In the genomic region with DNA sequence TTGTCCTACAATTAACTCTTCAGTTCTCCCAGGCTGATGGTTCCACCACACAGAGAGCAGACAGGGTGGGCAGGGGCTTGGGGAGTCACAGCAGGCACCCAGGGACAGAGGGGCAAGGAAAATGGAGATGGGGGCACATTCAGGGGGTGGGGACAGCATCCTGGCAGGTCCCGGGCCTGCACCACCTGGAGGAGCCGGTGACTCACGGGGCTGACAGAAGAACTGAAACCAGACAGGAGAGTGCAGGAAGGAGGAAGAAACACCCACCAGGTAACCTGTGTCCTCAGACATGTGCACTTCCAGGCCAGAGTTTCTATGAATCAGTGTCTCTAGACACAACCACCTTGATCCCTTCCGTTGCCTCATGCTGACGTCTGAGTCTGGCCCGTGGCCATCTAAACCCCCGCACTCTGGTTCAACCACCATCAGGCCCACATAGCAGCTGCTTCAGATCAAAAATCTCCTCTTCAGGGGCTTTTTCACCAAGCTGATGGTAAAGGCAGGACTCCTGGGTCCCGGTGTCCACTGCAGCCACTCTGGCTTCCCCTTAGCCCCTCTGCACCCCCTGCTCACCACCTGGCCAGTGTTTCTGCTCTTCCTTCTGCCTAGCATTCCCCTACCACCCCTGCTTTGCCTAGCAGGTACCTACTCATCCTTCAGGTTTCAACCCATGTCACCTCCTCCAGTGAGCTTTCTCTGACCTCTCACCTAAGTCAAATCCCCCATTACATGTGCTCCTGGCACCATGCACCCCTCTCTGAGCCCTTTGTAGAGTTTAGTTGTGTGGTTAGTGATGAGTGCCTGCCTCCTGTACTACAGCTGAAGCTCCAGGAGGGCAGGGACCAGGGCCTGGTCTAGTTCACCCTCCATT, we compare ENCODE assay signal across 8 cellular contexts. TPM values are rescaled to one million over a fixed set of nuclear protein-coding genes. Genes with fewer than 3 reads are reported as not detected.
DNase-seq lines count a peak whose midpoint lies in the region; ATAC-seq and TF ChIP-seq lines count a peak whose summit lies in the region.

No MANE protein-coding gene starts in this region.

- no peak overlapping the region for H3K9ac ChIP-seq in SK-N-SH

- no peak for TF ChIP-seq EP300 in SK-N-SH (IDR thresholded peaks at IDR 0.05; ENCODE audit: borderline replicate concordance in 1 of 2, low read depth in 1 of 2, low read length in 1 of 2)

- no peaks in the 10 kb centered on the region for H3F3A ChIP-seq in SK-N-SH (replicated peaks; ENCODE audit: insufficient read depth)

- DNase-seq in WERI-Rb-1 (no peak), fibroblast of the aortic adventitia (ENCODE audit: low read depth) (peak; percentile 31), type B pancreatic cell (ENCODE audit: extremely low spot score, unreplicated experiment) (no peak), NCI-H510A (lab: John Stamatoyannopoulos, UW) (no peak), NCI-H446 treated with DMSO at 0.1 percent for 48 hours (lab: John Stamatoyannopoulos, UW) (no peak), SK-N-SH (no peak)

- H3K27me3 ChIP-seq in WERI-Rb-1 (ENCODE audit: insufficient read depth, low read depth, severe bottlenecking) (no peaks in the 10 kb centered on the region), SK-N-SH (ENCODE audit: insufficient read depth) (no peaks in the 10 kb centered on the region)

- H3K4me3 ChIP-seq in WERI-Rb-1 (ENCODE audit: low read depth, low read length) (no peak overlapping the region), fibroblast of the aortic adventitia (ENCODE audit: low read depth, low read length) (no peak overlapping the region), SK-N-SH (ENCODE audit: low read depth in 2 of 2, low read length in 1 of 2) (no peak overlapping the region)

- H3K9me3 ChIP-seq in WERI-Rb-1 (ENCODE audit: severe bottlenecking), result no peaks in the 10 kb centered on the region
- no peaks in the 10 kb centered on the region for H3K9me3 ChIP-seq in SK-N-SH

- H3K9me3 Mint-ChIP-seq in type B pancreatic cell, result no peaks in the 10 kb centered on the region

- no peaks in the 10 kb centered on the region for H3K9me2 ChIP-seq in SK-N-SH

- H3K36me3 ChIP-seq in WERI-Rb-1 (no peaks in the 10 kb centered on the region), SK-N-SH (replicated peaks in 1 of 2; ENCODE audit: control insufficient read depth in 1 of 2, insufficient read depth in 2 of 2, low read length in 1 of 2) (no peaks in the 10 kb centered on the region)

- POLR2A ChIA-PET in SK-N-SH (lab: Yijun Ruan, JAX), result no interaction called here

- peaks cover 16% of the 10 kb centered on the region for H3K4me1 Mint-ChIP-seq in type B pancreatic cell (ENCODE audit: unreplicated experiment)

- no peak overlapping the region for H2AFZ ChIP-seq in SK-N-SH (ENCODE audit: low read depth)

- 92% methylated on average over 5 of the region's 8 CpGs for WGBS in SK-N-SH (ENCODE audit: low lambda C conversion rate)

- peaks cover 0 to 19% of the 10 kb centered on the region in 2 experiments; a peak in 1 of 4 replicates for H3K4me1 ChIP-seq in SK-N-SH (ENCODE audit: control insufficient read depth in 1 of 2, insufficient read depth in 2 of 2, low read depth in 1 of 2, low read length in 1 of 2)

- no peak overlapping the region for H3K27ac ChIP-seq in WERI-Rb-1
- no peak overlapping the region for H3K27ac ChIP-seq in SK-N-SH (ENCODE audit: low read depth in 2 of 2, low read length in 1 of 2)

- no peak overlapping the region for H3K4me2 ChIP-seq in SK-N-SH

- ATAC-seq in GM18858 (IDR thresholded peaks at IDR 0.05; ENCODE audit: unreplicated experiment) (peak; percentile 48), HG02885 (IDR thresholded peaks at IDR 0.05; ENCODE audit: poor library complexity, unreplicated experiment) (peak; percentile 60)

- TF ChIP-seq CTCF in WERI-Rb-1 (IDR thresholded peaks at IDR 0.05; ENCODE audit: low read depth, low read length) (peak; percentile 20; the same call in 1 of the 2 replicates), fibroblast of the aortic adventitia (IDR thresholded peaks at IDR 0.05; ENCODE audit: insufficient read depth, low read length) (no peak), type B pancreatic cell (conservative IDR thresholded peaks at IDR 0.05) (no peak), SK-N-SH (IDR thresholded peaks at IDR 0.05) (no peak)

- no peaks in the 10 kb centered on the region for H4K20me1 ChIP-seq in SK-N-SH (ENCODE audit: insufficient read depth)

- no peaks in the 10 kb centered on the region for H3K79me2 ChIP-seq in SK-N-SH (ENCODE audit: insufficient read depth)

- peak overlapping the region; percentile 69 for H3K27ac Mint-ChIP-seq in type B pancreatic cell

- H3K36me3 Mint-ChIP-seq in type B pancreatic cell, result no peaks in the 10 kb centered on the region

- H3K4me3 Mint-ChIP-seq in type B pancreatic cell, result no peak overlapping the region

- no peaks in the 10 kb centered on the region for H3K27me3 Mint-ChIP-seq in type B pancreatic cell

- CTCF ChIA-PET in SK-N-SH (lab: Yijun Ruan, JAX), result interaction anchor here (1.6 to 23.8 kb wide), 5 partner anchors 9 to 385 kb away, joined by 5 to 779 read pairs (median 8); a partner anchor contains a TSS

- TF ChIP-seq RAD21 in SK-N-SH (IDR thresholded peaks at IDR 0.05; ENCODE audit: low read length), result no peak

TF ChIP-seq in SK-N-SH, 30 proteins besides CTCF, POLR2A, EP300 and RAD21 (continues in another document):
- TF ChIP-seq MXI1 (IDR thresholded peaks at IDR 0.05; ENCODE audit: low read depth, low read length), result no peak
- TF ChIP-seq, protein P1, sequence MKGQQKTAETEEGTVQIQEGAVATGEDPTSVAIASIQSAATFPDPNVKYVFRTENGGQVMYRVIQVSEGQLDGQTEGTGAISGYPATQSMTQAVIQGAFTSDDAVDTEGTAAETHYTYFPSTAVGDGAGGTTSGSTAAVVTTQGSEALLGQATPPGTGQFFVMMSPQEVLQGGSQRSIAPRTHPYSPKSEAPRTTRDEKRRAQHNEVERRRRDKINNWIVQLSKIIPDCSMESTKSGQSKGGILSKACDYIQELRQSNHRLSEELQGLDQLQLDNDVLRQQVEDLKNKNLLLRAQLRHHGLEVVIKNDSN (IDR thresholded peaks at IDR 0.05; ENCODE audit: borderline replicate concordance, low read depth), result no peak
- TF ChIP-seq NRF1 (IDR thresholded peaks at IDR 0.05; ENCODE audit: low read depth, low read length), result no peak
- TF ChIP-seq, protein P2, sequence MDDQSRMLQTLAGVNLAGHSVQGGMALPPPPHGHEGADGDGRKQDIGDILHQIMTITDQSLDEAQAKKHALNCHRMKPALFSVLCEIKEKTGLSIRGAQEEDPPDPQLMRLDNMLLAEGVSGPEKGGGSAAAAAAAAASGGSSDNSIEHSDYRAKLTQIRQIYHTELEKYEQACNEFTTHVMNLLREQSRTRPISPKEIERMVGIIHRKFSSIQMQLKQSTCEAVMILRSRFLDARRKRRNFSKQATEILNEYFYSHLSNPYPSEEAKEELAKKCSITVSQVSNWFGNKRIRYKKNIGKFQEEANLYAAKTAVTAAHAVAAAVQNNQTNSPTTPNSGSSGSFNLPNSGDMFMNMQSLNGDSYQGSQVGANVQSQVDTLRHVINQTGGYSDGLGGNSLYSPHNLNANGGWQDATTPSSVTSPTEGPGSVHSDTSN (IDR thresholded peaks at IDR 0.05), result no peak
- TF ChIP-seq, protein P3, sequence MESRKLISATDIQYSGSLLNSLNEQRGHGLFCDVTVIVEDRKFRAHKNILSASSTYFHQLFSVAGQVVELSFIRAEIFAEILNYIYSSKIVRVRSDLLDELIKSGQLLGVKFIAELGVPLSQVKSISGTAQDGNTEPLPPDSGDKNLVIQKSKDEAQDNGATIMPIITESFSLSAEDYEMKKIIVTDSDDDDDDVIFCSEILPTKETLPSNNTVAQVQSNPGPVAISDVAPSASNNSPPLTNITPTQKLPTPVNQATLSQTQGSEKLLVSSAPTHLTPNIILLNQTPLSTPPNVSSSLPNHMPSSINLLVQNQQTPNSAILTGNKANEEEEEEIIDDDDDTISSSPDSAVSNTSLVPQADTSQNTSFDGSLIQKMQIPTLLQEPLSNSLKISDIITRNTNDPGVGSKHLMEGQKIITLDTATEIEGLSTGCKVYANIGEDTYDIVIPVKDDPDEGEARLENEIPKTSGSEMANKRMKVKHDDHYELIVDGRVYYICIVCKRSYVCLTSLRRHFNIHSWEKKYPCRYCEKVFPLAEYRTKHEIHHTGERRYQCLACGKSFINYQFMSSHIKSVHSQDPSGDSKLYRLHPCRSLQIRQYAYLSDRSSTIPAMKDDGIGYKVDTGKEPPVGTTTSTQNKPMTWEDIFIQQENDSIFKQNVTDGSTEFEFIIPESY (IDR thresholded peaks at IDR 0.05; ENCODE audit: borderline replicate concordance, low read depth), result no peak
- no peak for TF ChIP-seq TEAD4 (IDR thresholded peaks at IDR 0.05; ENCODE audit: borderline replicate concordance, insufficient read depth)
- TF ChIP-seq SMC3 (IDR thresholded peaks at IDR 0.05; ENCODE audit: low read depth, low read length), result no peak
- TF ChIP-seq, protein P4, sequence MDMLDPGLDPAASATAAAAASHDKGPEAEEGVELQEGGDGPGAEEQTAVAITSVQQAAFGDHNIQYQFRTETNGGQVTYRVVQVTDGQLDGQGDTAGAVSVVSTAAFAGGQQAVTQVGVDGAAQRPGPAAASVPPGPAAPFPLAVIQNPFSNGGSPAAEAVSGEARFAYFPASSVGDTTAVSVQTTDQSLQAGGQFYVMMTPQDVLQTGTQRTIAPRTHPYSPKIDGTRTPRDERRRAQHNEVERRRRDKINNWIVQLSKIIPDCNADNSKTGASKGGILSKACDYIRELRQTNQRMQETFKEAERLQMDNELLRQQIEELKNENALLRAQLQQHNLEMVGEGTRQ (IDR thresholded peaks at IDR 0.05; ENCODE audit: borderline replicate concordance, low read depth, low read length), result no peak
- TF ChIP-seq TCF12 (IDR thresholded peaks at IDR 0.05), result no peak

RNA-seq across cellular contexts. Expression of a gene that starts 16.5 kb away (rescaled TPM):
- 0.33 and 0.90 TPM in 2 replicates for total RNA-seq in fibroblast of the aortic adventitia (ENCODE audit: low replicate concordance)
- 0.80 and 1.0 TPM in 2 replicates for total RNA-seq in type B pancreatic cell (ENCODE audit: low replicate concordance)
- 0.08 TPM in 1 of 2 replicates, not detected in the other for polyA plus RNA-seq in SK-N-SH (2012; rRNA removed)
- 0.03 TPM in 1 of 2 replicates, not detected in the other for polyA plus RNA-seq in SK-N-SH (2012; cell fraction: cytosol; rRNA removed)
- polyA plus RNA-seq in SK-N-SH (2012; cell fraction: nucleus; rRNA removed), result not detected in 2 replicates

RNA-seq across cellular contexts. Expression of a gene that starts 49.8 kb away (rescaled TPM):
- total RNA-seq in fibroblast of the aortic adventitia (ENCODE audit: low replicate concordance) (2.6 and 7.9 TPM in 2 replicates), type B pancreatic cell (ENCODE audit: low replicate concordance) (6.3 and 11.2 TPM in 2 replicates)
- 0.80 and 1.3 TPM in 2 replicates for polyA plus RNA-seq in SK-N-SH (2012; rRNA removed)
- polyA plus RNA-seq in SK-N-SH (2012; cell fraction: cytosol; rRNA removed), result 0.50 and 0.92 TPM in 2 replicates
- polyA plus RNA-seq in SK-N-SH (2012; cell fraction: nucleus; rRNA removed), result 1.1 and 1.3 TPM in 2 replicates
